10 cellular contexts compared by ENCODE assay signal in genomic region chr2:167127135-167127534, GRCh38.
DNase-seq lines count a peak whose midpoint lies in the region; ATAC-seq, FAIRE-seq and TF ChIP-seq lines count a peak whose summit lies in the region.
"Had no signal": no experiment of that assay in that cellular context is flagged by ENCODE, and none has a peak within 500 bp of the region (broad histone marks: within the 10 kb centered on the region; RNA-seq: fewer than 3 reads in every experiment).

No MANE protein-coding gene starts in this region.

- H4K20me1 ChIP-seq in keratinocyte (ENCODE audit: control insufficient read depth, extremely low read depth, insufficient read depth, low read length): no peaks in the 10 kb centered on the region

- H3K4me3 ChIP-seq in LNCaP clone FGC (ENCODE audit: low read depth, low read length) (no peak overlapping the region), WERI-Rb-1 (ENCODE audit: low read depth, low read length) (no peak overlapping the region), keratinocyte (ENCODE audit: control insufficient read depth in 2 of 3, extremely low read depth in 1 of 3, insufficient read depth in 2 of 3, low read depth in 1 of 3, low read length in 3 of 3) (no peak overlapping the region)

- no peak overlapping the region for H3K4me2 ChIP-seq in keratinocyte (ENCODE audit: control insufficient read depth, extremely low read depth, insufficient read depth, low read depth, low read length)

- H3K36me3 ChIP-seq in WERI-Rb-1: no peaks in the 10 kb centered on the region
- H3K36me3 ChIP-seq in keratinocyte (ENCODE audit: control insufficient read depth in 2 of 2, extremely low read depth in 1 of 2, insufficient read depth in 2 of 2, low read length in 2 of 2): no peaks in the 10 kb centered on the region

- H3K9me1 ChIP-seq in keratinocyte (ENCODE audit: control insufficient read depth, extremely low read depth, insufficient read depth, low read length): no peaks in the 10 kb centered on the region

- no peaks in the 10 kb centered on the region for H3K27me3 ChIP-seq in WERI-Rb-1 (ENCODE audit: insufficient read depth, low read depth, severe bottlenecking)
- no peaks in the 10 kb centered on the region for H3K27me3 ChIP-seq in keratinocyte (ENCODE audit: control insufficient read depth, extremely low read depth, insufficient read depth, low read length)

- no peak for DNase-seq in D721Med (ENCODE audit: insufficient read length, low spot score)
- peak; percentile 2 for DNase-seq in LNCaP clone FGC (ENCODE audit: low read depth)
- peak; percentile 9 for DNase-seq in WERI-Rb-1
- DNase-seq in keratinocyte (ENCODE audit: low read depth, low spot score): no peak
- DNase-seq in stimulated activated CD4-positive, alpha-beta T cell treated with anti-CD3 and anti-CD28 coated beads, Interleukin-15, amount 100 ng/mL, for 24 hours: no peak
- DNase-seq in activated CD8-positive, alpha-beta memory T cell treated with anti-CD3 and anti-CD28 coated beads, Interleukin-2, amount 50 U/mL, for 48 hours: no peak
- no peak for DNase-seq in putamen (ENCODE audit: low spot score)
- DNase-seq in left colon: no peak

- H3K27ac ChIP-seq in WERI-Rb-1 (no peak overlapping the region), keratinocyte (ENCODE audit: control insufficient read depth, insufficient read depth, low read length) (no peak overlapping the region)

- intact Hi-C loops in left colon (cut with DNase I, micrococcal nuclease): no loop called here

- no peak for ATAC-seq in left colon
- ATAC-seq: activated CD4-positive, CD25-positive, alpha-beta regulatory T cell treated with anti-CD3 and anti-CD28 coated beads, Interleukin-2, amount 50 U/mL, for 24 hours had no signal

- dilution Hi-C loops in keratinocyte (cut with MboI; ENCODE audit: extremely low pct_ligation_motif_present, low sequenced_read_pairs): no loop called here

- no peak overlapping the region for H3K9ac ChIP-seq in keratinocyte (ENCODE audit: control insufficient read depth, extremely low read depth, insufficient read depth, low read length)

- no peak overlapping the region for H2AFZ ChIP-seq in keratinocyte (ENCODE audit: control insufficient read depth, low read length)

- no peaks in the 10 kb centered on the region for H3K79me2 ChIP-seq in keratinocyte (ENCODE audit: control insufficient read depth, insufficient read depth, low read length)

- TF ChIP-seq CTCF in D721Med (IDR thresholded peaks at IDR 0.05; ENCODE audit: insufficient read depth, missing control alignments) (peak; percentile 54), LNCaP clone FGC (IDR thresholded peaks at IDR 0.05; ENCODE audit: control insufficient read depth, extremely low read depth, insufficient read depth) (peak; percentile 39), WERI-Rb-1 (IDR thresholded peaks at IDR 0.05; ENCODE audit: low read depth, low read length) (peak; percentile 21; the same call in 1 of the 2 replicates), keratinocyte (optimal IDR thresholded peaks at IDR 0.05 in 1 of 3, IDR thresholded peaks at IDR 0.05 in 1 of 3, conservative IDR thresholded peaks at IDR 0.05 in 1 of 3; ENCODE audit: extremely low read depth in 1 of 3, insufficient read depth in 2 of 3, low read length in 3 of 3) (peak; percentile 22 to 54 (median 33))

- H3K9me3 ChIP-seq in WERI-Rb-1 (ENCODE audit: severe bottlenecking): no peaks in the 10 kb centered on the region
- no peaks in the 10 kb centered on the region for H3K9me3 ChIP-seq in keratinocyte (ENCODE audit: control insufficient read depth, low read depth, low read length)

- no peak for FAIRE-seq in D721Med (lab: Jason Lieb, UNC)
- peak; percentile 93 for FAIRE-seq in keratinocyte (lab: Jason Lieb, UNC)
- FAIRE-seq: colon had no signal

- no peaks in the 10 kb centered on the region for H3K4me1 ChIP-seq in keratinocyte (ENCODE audit: control insufficient read depth, extremely low read depth, insufficient read depth, low read length)

Comparison
In these comparisons a context has a peak if more than half of its experiments do, and no peak if none do; other contexts are left out.
1. DNase-seq: peak in LNCaP clone FGC (single experiment) and WERI-Rb-1 (single experiment); none in D721Med (single experiment), keratinocyte (single experiment), stimulated activated CD4-positive, alpha-beta T cell treated with anti-CD3 and anti-CD28 coated beads, Interleukin-15, amount 100 ng/mL, for 24 hours (single experiment), activated CD8-positive, alpha-beta memory T cell treated with anti-CD3 and anti-CD28 coated beads, Interleukin-2, amount 50 U/mL, for 48 hours (single experiment), putamen (single experiment) and left colon (0 of 2).
2. Peak in every context shown above with its lines, with median percentiles within 50 percentile points of each other: CTCF ChIP-seq.